13 cellular contexts compared by ENCODE assay signal in the genomic region with DNA sequence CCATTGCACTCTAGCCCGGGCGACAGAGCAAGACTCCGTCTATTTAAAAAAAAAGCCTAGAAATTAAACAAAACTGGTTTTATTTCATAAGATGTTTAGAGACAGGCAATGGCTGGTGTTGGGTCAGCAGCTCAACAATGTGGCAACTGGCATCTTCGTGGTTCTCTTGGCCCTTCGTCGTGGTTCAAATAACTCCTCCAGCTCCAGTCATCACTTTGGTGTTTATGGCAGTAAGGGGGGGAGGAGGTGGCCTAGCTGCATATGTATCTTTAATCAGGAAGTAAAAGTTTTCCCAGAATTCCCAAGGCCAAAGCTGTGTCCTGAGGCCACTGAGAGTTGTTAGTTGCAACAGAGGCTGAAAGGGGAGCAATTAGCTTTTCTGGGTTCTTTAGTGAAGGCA.
"Had no signal": no experiment of that assay in that cellular context is flagged by ENCODE, and none has a peak within 500 bp of the region (broad histone marks: within the 10 kb centered on the region; RNA-seq: fewer than 3 reads in every experiment).

No MANE protein-coding gene starts in this region.

- H3K4me3 Mint-ChIP-seq: activated naive CD4-positive, alpha-beta T cell treated with anti-CD3 and anti-CD28 coated beads for 36 hours; dendritic cell treated with granulocyte-macrophage colony-stimulating factor and Interleukin-4, amounts not matched to agents 40 ng/mL and 50 ng/mL, for 4 days; effector memory CD8-positive, alpha-beta T cell had no signal

- H3K27me3 Mint-ChIP-seq: dendritic cell treated with granulocyte-macrophage colony-stimulating factor and Interleukin-4, amounts not matched to agents 40 ng/mL and 50 ng/mL, for 4 days; effector memory CD8-positive, alpha-beta T cell had no signal

- H3K27ac Mint-ChIP-seq: activated naive CD4-positive, alpha-beta T cell treated with anti-CD3 and anti-CD28 coated beads for 36 hours; dendritic cell treated with granulocyte-macrophage colony-stimulating factor and Interleukin-4, amounts not matched to agents 40 ng/mL and 50 ng/mL, for 4 days; effector memory CD8-positive, alpha-beta T cell had no signal

- H3K4me3 ChIP-seq: adrenal gland, skin epidermis, tibial artery, vagina had no signal

- ATAC-seq: effector memory CD8-positive, alpha-beta T cell had no signal

- DNase-seq: activated CD4-positive, alpha-beta T cell treated with anti-CD3 and anti-CD28 coated beads for 48 hours; activated CD8-positive, alpha-beta memory T cell treated with anti-CD3 and anti-CD28 coated beads for 24 hours; activated naive CD4-positive, alpha-beta T cell treated with anti-CD3 and anti-CD28 coated beads for 36 hours; adrenal gland; brain microvascular endothelial cell; cerebellar nuclear complex; effector memory CD8-positive, alpha-beta T cell; hippocampal formation; stimulated activated CD4-positive, alpha-beta T cell treated with anti-CD3 and anti-CD28 coated beads, Interleukin-4, amount 100 ng/mL, for 4 hours; tibial artery had no signal

- H3K9me3 Mint-ChIP-seq: activated naive CD4-positive, alpha-beta T cell treated with anti-CD3 and anti-CD28 coated beads for 36 hours; dendritic cell treated with granulocyte-macrophage colony-stimulating factor and Interleukin-4, amounts not matched to agents 40 ng/mL and 50 ng/mL, for 4 days; effector memory CD8-positive, alpha-beta T cell had no signal
